1 cellular context compared by ENCODE assay signal in genomic region chr17:28646039-28646754, GRCh38.
A peak's percentile ranks its signal among the peaks of the same experiment; 100 is the strongest.
TF ChIP-seq lines count a peak whose summit lies in the region.

No MANE protein-coding gene starts in this region.

TF ChIP-seq in K562, 482 proteins besides CTCF, POLR2A, EP300 and RAD21 (continues in another document):
- TF ChIP-seq ZNF830 (CRISPR knock-in tag; IDR thresholded peaks at IDR 0.05) (no peak; the same call in 1 of the 2 replicates), TSC22D4 (tag; IDR thresholded peaks at IDR 0.05) (no peak), NRF1 (conservative IDR thresholded peaks at IDR 0.05 in 1 of 2, IDR thresholded peaks at IDR 0.05 in 1 of 2) (peak; percentile 21 to 36; a peak in 2 of 4 replicates), MCM5 (IDR thresholded peaks at IDR 0.05; ENCODE audit: low read depth) (0 out of 2 replicates have a peak, but pooled peaks have one; percentile 34), AFF4 (CRISPR knock-in tag; IDR thresholded peaks at IDR 0.05) (no peak), ZNF586 (CRISPR knock-in tag; conservative IDR thresholded peaks at IDR 0.05) (no peak), MTA2 (IDR thresholded peaks at IDR 0.05; ENCODE audit: low read depth) (no peak), ZNF507 (tag; conservative IDR thresholded peaks at IDR 0.05) (no peak), IRF9 (tag; IDR thresholded peaks at IDR 0.05) (peak; percentile 58), NR2C2 (CRISPR knock-in tag; IDR thresholded peaks at IDR 0.05) (no peak), NR2C2 (tag; IDR thresholded peaks at IDR 0.05) (peak; percentile 50; the same call in 1 of the 2 replicates), ZBTB11 (CRISPR knock-in tag; IDR thresholded peaks at IDR 0.05) (peak in 1 of 3 experiments; percentile 55; a peak in 1 of 6 replicates), CLOCK (CRISPR knock-in tag; IDR thresholded peaks at IDR 0.05; ENCODE audit: borderline replicate concordance) (no peak), ESRRA (IDR thresholded peaks at IDR 0.05; ENCODE audit: borderline replicate concordance, low read depth) (peak; percentile 99), NR3C1 (CRISPR knock-in tag; IDR thresholded peaks at IDR 0.05) (no peak), SMARCA4 (IDR thresholded peaks at IDR 0.05) (peak; percentile 74; the same call in 1 of the 2 replicates), ID3 (CRISPR knock-in tag; IDR thresholded peaks at IDR 0.05) (no peak), ID3 (tag; IDR thresholded peaks at IDR 0.05) (no peak), ZNF75A (CRISPR knock-in tag; IDR thresholded peaks at IDR 0.05) (0 out of 2 replicates have a peak, but pooled peaks have one; percentile 16), NCOA4 (IDR thresholded peaks at IDR 0.05; ENCODE audit: partially characterized antibody) (no peak), HLTF (IDR thresholded peaks at IDR 0.05) (peak; percentile 23; the same call in 1 of the 2 replicates), HDAC8 (tag; IDR thresholded peaks at IDR 0.05) (peak; percentile 85), ZNF280B (CRISPR knock-in tag; IDR thresholded peaks at IDR 0.05) (0 out of 2 replicates have a peak, but pooled peaks have one; percentile 18), DMBX1 (CRISPR knock-in tag; IDR thresholded peaks at IDR 0.05; ENCODE audit: borderline replicate concordance) (peak; percentile 92), ZEB2 (IDR thresholded peaks at IDR 0.05) (peak; percentile 88), MEF2D (tag; conservative IDR thresholded peaks at IDR 0.05; ENCODE audit: low read depth) (peak; percentile 19; the same call in 1 of the 2 replicates), MCM7 (IDR thresholded peaks at IDR 0.05) (no peak), FOXP4 (CRISPR knock-in tag; IDR thresholded peaks at IDR 0.05; ENCODE audit: borderline replicate concordance) (0 out of 2 replicates have a peak, but pooled peaks have one; percentile 64), KDM1A (IDR thresholded peaks at IDR 0.05) (peak; percentile 73 to 79; a peak in 3 of 4 replicates), SRSF9 (IDR thresholded peaks at IDR 0.05; ENCODE audit: borderline replicate concordance, low read depth, low read length) (no peak), E4F1 (CRISPR knock-in tag; IDR thresholded peaks at IDR 0.05; ENCODE audit: borderline replicate concordance) (no peak), GATAD2B (IDR thresholded peaks at IDR 0.05; ENCODE audit: borderline replicate concordance) (no peak), ZFP36 (IDR thresholded peaks at IDR 0.05; ENCODE audit: low read depth, low read length, partially characterized antibody) (no peak), ZNF445 (CRISPR knock-in tag; IDR thresholded peaks at IDR 0.05; ENCODE audit: low read depth) (no peak), SREBF1 (IDR thresholded peaks at IDR 0.05; ENCODE audit: borderline replicate concordance, low read depth, low read length) (no peak), ZSCAN32 (CRISPR knock-in tag; IDR thresholded peaks at IDR 0.05) (no peak), DDX20 (tag; IDR thresholded peaks at IDR 0.05; ENCODE audit: low read depth) (peak; percentile 56), SIN3A (IDR thresholded peaks at IDR 0.05; ENCODE audit: borderline replicate concordance in 2 of 2, control insufficient read depth in 1 of 2, low read depth in 2 of 2, low read length in 2 of 2) (no peak), JUNB (CRISPR knock-in tag; conservative IDR thresholded peaks at IDR 0.05) (no peak), ATF3 (IDR thresholded peaks at IDR 0.05) (peak; percentile 91), ATF3 (CRISPR knock-in tag; conservative IDR thresholded peaks at IDR 0.05) (no peak), ATF2 (CRISPR knock-in tag; IDR thresholded peaks at IDR 0.05) (no peak), ARID2 (IDR thresholded peaks at IDR 0.05) (no peak), CTBP1 (IDR thresholded peaks at IDR 0.05; ENCODE audit: borderline replicate concordance) (peak; percentile 82)
